ENCODE assay signal across 8 cellular contexts in genomic region chr14:55191101-55191880, GRCh38. TPM values are rescaled to one million over a fixed set of nuclear protein-coding genes. Genes with fewer than 3 reads are reported as not detected.
DNase-seq lines count a peak whose midpoint lies in the region; ATAC-seq, FAIRE-seq and TF ChIP-seq lines count a peak whose summit lies in the region.

DLGAP5 (minus strand) TSS chr14:55191585; CDS start chr14:55189179, 2,406 bp downstream.

- intact Hi-C loops in left ventricle myocardium superior (cut with micrococcal nuclease) (no loop called here), prostate gland (cut with DNase I) (no loop called here)

- FAIRE-seq in urothelium cell line (lab: Jason Lieb, UNC), result peak; percentile 75

- H3K4me3 ChIP-seq in prostate gland, result peak within 1 kb of the TSS; percentile 32 to 36

- H3K4me1 ChIP-seq in prostate gland (replicated peaks), result no peaks in the 10 kb centered on the region

- TF ChIP-seq CTCF in prostate gland (IDR thresholded peaks at IDR 0.05), result no peak

- H3K36me3 Mint-ChIP-seq in T-helper 17 cell (ENCODE audit: low read depth), result no peaks in the 10 kb centered on the region

- no peaks in the 10 kb centered on the region for H3K36me3 ChIP-seq in prostate gland

- peak within 1 kb of the TSS; percentile 95 for H3K4me3 Mint-ChIP-seq in T-helper 17 cell

- H3K27me3 ChIP-seq in prostate gland (replicated peaks; ENCODE audit: insufficient read depth), result no peaks in the 10 kb centered on the region

- H3K27me3 Mint-ChIP-seq in T-helper 17 cell, result no peaks in the 10 kb centered on the region

- ATAC-seq in GM18502 (IDR thresholded peaks at IDR 0.05; ENCODE audit: poor library complexity, unreplicated experiment) (peak; percentile 97), HG02943 (IDR thresholded peaks at IDR 0.05; ENCODE audit: low read depth, unreplicated experiment) (peak; percentile 93), T-helper 17 cell (peak; percentile 98), left ventricle myocardium superior (peak; percentile 99)

- H3K9me3 ChIP-seq in T-helper 17 cell (ENCODE audit: control insufficient read depth, low read length, poor library complexity, severe bottlenecking) (no peaks in the 10 kb centered on the region), prostate gland (no peaks in the 10 kb centered on the region)

- WGBS in prostate gland, result under 1% methylated on average over 45 of the region's 45 CpGs

- peaks cover 21% of the 10 kb centered on the region for H3K4me1 Mint-ChIP-seq in T-helper 17 cell

- peak; percentile 73 for TF ChIP-seq POLR2A in prostate gland (IDR thresholded peaks at IDR 0.05)

- DNase-seq in NCI-H187 (lab: John Stamatoyannopoulos, UW) (peak; percentile 94), T-helper 17 cell (peak; percentile 73 to 85 (median 81)), amygdala (lab: John Stamatoyannopoulos, UW) (peak; percentile 38 to 96 (median 87)), left ventricle myocardium superior (peak; percentile 92), prostate gland (ENCODE audit: low spot score) (peak; percentile 92), urothelium cell line (ENCODE audit: low spot score) (peak; percentile 99)

- peak within 1 kb of the TSS; percentile 59 for H3K27ac Mint-ChIP-seq in T-helper 17 cell

- H3K27ac ChIP-seq in prostate gland, result peak within 1 kb of the TSS; percentile 46 to 54

RNA-seq across cellular contexts. Expression of gene DLGAP5, which starts in this region (rescaled TPM):
- total RNA-seq in T-helper 17 cell, result under 1 TPM in 1 of 2 donors, not detected in 1; 0.12 TPM
- total RNA-seq in left ventricle myocardium superior, result 0.35 TPM
- total RNA-seq in prostate gland, result 1 to 10 TPM in 1 of 2 donors, under 1 TPM in 1; 0.73 to 4.4 TPM

Comparison
In these comparisons a context has a peak if more than half of its experiments do, and no peak if none do; other contexts are left out.
1. Peak in every context shown above with its lines: DNase-seq, ATAC-seq, H3K4me3 ChIP-seq and H3K27ac ChIP-seq.
2. Peak in DNase-seq and ATAC-seq in T-helper 17 cell; RNA of the gene not detected or under 1 TPM.
3. Peak in DNase-seq and ATAC-seq in left ventricle myocardium superior; RNA of the gene not detected or under 1 TPM.